14 cellular contexts compared by ENCODE assay signal in genomic region chr7:128099204-128099671, GRCh38.
A peak's percentile ranks its signal among the peaks of the same experiment; 100 is the strongest.
DNase-seq lines count a peak whose midpoint lies in the region; ATAC-seq, FAIRE-seq and TF ChIP-seq lines count a peak whose summit lies in the region.
"Had no signal": no experiment of that assay in that cellular context is flagged by ENCODE, and none has a peak within 500 bp of the region (broad histone marks: within the 10 kb centered on the region; RNA-seq: fewer than 3 reads in every experiment).

No MANE protein-coding gene starts in this region.

- no peak overlapping the region for H2AK5ac ChIP-seq in mesendoderm (ENCODE audit: low read length)

- H3K4me2 ChIP-seq in mesendoderm (ENCODE audit: low read length), result no peak overlapping the region

- DNase-seq in GM12891 (ENCODE audit: insufficient read length, low spot score) (no peak), NB4 (ENCODE audit: low read depth) (peak; percentile 51), astrocyte of the spinal cord (ENCODE audit: low read depth, low spot score) (peak; percentile 78), mesendoderm (peak; percentile 55), DMS153 treated with DMSO at 0.1 percent for 48 hours (lab: John Stamatoyannopoulos, UW; ENCODE audit: unreplicated experiment) (no peak), nucleus accumbens (lab: John Stamatoyannopoulos, UW) (no peak)
- DNase-seq: CD4-positive, CD25-positive, alpha-beta regulatory T cell; GDM1; sigmoid colon had no signal

- no peak overlapping the region for H3K4ac ChIP-seq in mesendoderm (ENCODE audit: low read depth, low read length)

- ATAC-seq in HG03196 (IDR thresholded peaks at IDR 0.05; ENCODE audit: unreplicated experiment) (no peak), GM21381 (IDR thresholded peaks at IDR 0.05; ENCODE audit: unreplicated experiment) (no peak)
- ATAC-seq: WTC11 had no signal

- H3K79me1 ChIP-seq in mesendoderm (ENCODE audit: low read length), result no peaks in the 10 kb centered on the region

- H3K56ac ChIP-seq in mesendoderm (ENCODE audit: low read length), result no peak overlapping the region

- TF ChIP-seq CTCF in NB4 (IDR thresholded peaks at IDR 0.05; ENCODE audit: low read depth, low read length) (no peak), astrocyte of the spinal cord (IDR thresholded peaks at IDR 0.05; ENCODE audit: low read depth, low read length) (no peak)

- H3K23ac ChIP-seq in mesendoderm (ENCODE audit: low read length), result no peak overlapping the region

- FAIRE-seq in GM12891 (lab: Jason Lieb, UNC), result peak; percentile 50

- H3K36me3 ChIP-seq in mesendoderm (ENCODE audit: control insufficient read depth, insufficient read depth, low read length), result no peaks in the 10 kb centered on the region

- H3K4me3 ChIP-seq in NB4 (ENCODE audit: low read depth, low read length) (no peak overlapping the region), astrocyte of the spinal cord (ENCODE audit: low read depth, low read length) (no peak overlapping the region), mesendoderm (ENCODE audit: low read length) (no peak overlapping the region)
- H3K4me3 ChIP-seq: lung, sigmoid colon had no signal

- in situ Hi-C loops in astrocyte of the spinal cord (cut with HindIII; ENCODE audit: low sequenced_read_pairs), result no loop called here

- H3K79me2 ChIP-seq in mesendoderm (ENCODE audit: control insufficient read depth, insufficient read depth, low read length), result no peaks in the 10 kb centered on the region

- no peak overlapping the region for H2BK120ac ChIP-seq in mesendoderm (ENCODE audit: low read depth, low read length)

- H3K27me3 ChIP-seq in mesendoderm (ENCODE audit: insufficient read depth, low read length, poor library complexity), result no peaks in the 10 kb centered on the region

- TF ChIP-seq POLR2A in GM12891 (IDR thresholded peaks at IDR 0.05; ENCODE audit: low read depth, low read length) (no peak), NB4 (IDR thresholded peaks at IDR 0.05; ENCODE audit: extremely low read depth, insufficient read length) (no peak)

- no peak overlapping the region for H4K5ac ChIP-seq in mesendoderm (ENCODE audit: low read length)

- H3K4me1 ChIP-seq in mesendoderm (ENCODE audit: control insufficient read depth, low read depth, low read length), result no peaks in the 10 kb centered on the region

- no peak overlapping the region for H4K8ac ChIP-seq in mesendoderm (ENCODE audit: low read depth, low read length)

- no peak overlapping the region for H3K9ac ChIP-seq in mesendoderm (ENCODE audit: low read length)

- H3K27ac ChIP-seq in mesendoderm (ENCODE audit: low read depth, low read length), result no peak overlapping the region
- H3K27ac ChIP-seq: HL-60, sigmoid colon had no signal

- no peak overlapping the region for H3K18ac ChIP-seq in mesendoderm (ENCODE audit: low read length)

- H2BK15ac ChIP-seq in mesendoderm (replicated peaks; ENCODE audit: low read depth), result no peak overlapping the region

- no CpG with 5 or more reads among the region's 5 CpGs for WGBS in mesendoderm (ENCODE audit: extremely low coverage, insufficient coverage, low lambda C conversion rate)

- no peak overlapping the region for H2BK5ac ChIP-seq in mesendoderm (ENCODE audit: low read length)

TF ChIP-seq in GM12891, 5 proteins besides CTCF, POLR2A, EP300 and RAD21:
- TF ChIP-seq PAX5 (IDR thresholded peaks at IDR 0.05; ENCODE audit: insufficient read depth, low read length, severe bottlenecking) (no peak), SPI1 (IDR thresholded peaks at IDR 0.05; ENCODE audit: low read depth, low read length) (no peak), TAF1 (IDR thresholded peaks at IDR 0.05; ENCODE audit: low read depth, low read length) (no peak), POU2F2 (IDR thresholded peaks at IDR 0.05; ENCODE audit: low read depth, low read length) (no peak), POLR2AphosphoS5 (IDR thresholded peaks at IDR 0.05; ENCODE audit: low read depth, low read length) (no peak)
TF ChIP-seq in GM12891: peak in this region for 0.

Comparison
In these comparisons a context has a peak if more than half of its experiments do, and no peak if none do; other contexts are left out.
1. DNase-seq: peak in NB4 (single experiment), astrocyte of the spinal cord (single experiment) and mesendoderm (single experiment); none in GM12891 (single experiment), DMS153 treated with DMSO at 0.1 percent for 48 hours (single experiment) and nucleus accumbens (0 of 56).